Comparison of ENCODE assay signal across 8 cellular contexts in the genomic region with DNA sequence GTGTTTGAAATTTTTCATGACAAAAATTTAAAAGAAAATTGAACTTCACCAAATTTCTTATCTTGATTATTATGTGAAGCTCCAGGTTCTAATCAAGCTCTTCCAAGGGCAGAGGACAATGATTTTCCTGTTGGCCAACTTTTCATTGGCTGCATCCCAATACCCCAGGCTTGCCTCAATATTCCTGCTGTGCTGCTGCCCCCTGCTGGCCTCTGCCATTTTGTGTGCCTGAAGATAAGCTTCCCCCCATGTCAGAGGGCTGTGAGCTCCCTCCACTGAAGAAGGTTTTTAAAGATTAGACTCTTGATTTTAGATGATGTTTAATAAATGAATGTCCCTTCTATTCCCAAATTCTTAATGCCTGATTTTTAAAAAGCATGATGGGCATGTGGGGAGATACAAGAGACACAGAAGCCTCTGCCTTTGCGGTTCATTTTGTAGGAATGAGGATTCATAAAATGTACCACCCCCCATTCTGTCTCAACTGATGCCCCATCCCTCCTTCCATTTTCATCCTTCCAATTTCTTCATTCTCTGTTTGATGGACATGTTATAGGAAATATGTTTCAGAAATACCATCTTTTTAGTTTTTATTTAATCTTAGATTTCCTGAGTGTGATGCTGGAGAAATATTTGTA.
DNase-seq lines count a peak whose midpoint lies in the region; ATAC-seq, FAIRE-seq and TF ChIP-seq lines count a peak whose summit lies in the region.

No MANE protein-coding gene starts in this region.

- H3K27me3 ChIP-seq in BLaER1: no peaks in the 10 kb centered on the region
- peaks cover 5% of the 10 kb centered on the region for H3K27me3 ChIP-seq in GM23248 (replicated peaks; ENCODE audit: insufficient read depth)
- no peaks in the 10 kb centered on the region for H3K27me3 ChIP-seq in fibroblast of lung (ENCODE audit: control insufficient read depth, insufficient read depth, low read length)
- no peaks in the 10 kb centered on the region for H3K27me3 ChIP-seq in neural progenitor cell

- 92 to 100% methylated on average over 1 of the region's 1 CpG for WGBS in GM23248 (ENCODE audit: low coverage in 1 of 2, low lambda C conversion rate in 2 of 2, missing lambda C conversion rate in 2 of 2), 2 experiments

- no peaks in the 10 kb centered on the region for H3K9me2 ChIP-seq in GM23248 (ENCODE audit: insufficient read depth)

- in situ Hi-C loops in GM23248 (cut with MboI): loop anchor here (25.0 kb wide), 1 partner anchor 743 kb away; no protein-coding TSS in a partner anchor

- no peaks in the 10 kb centered on the region for H3K36me3 Mint-ChIP-seq in neural progenitor cell

- H3K9me3 ChIP-seq in BLaER1 (peaks cover 24% of the 10 kb centered on the region), GM23248 (ENCODE audit: low read depth) (no peaks in the 10 kb centered on the region), fibroblast of lung (ENCODE audit: control insufficient read depth, insufficient read depth, low read depth, low read length) (no peaks in the 10 kb centered on the region), neural progenitor cell (ENCODE audit: low read depth) (no peaks in the 10 kb centered on the region)

- peak; percentile 77 to 80 for TF ChIP-seq CTCF in fibroblast of lung (conservative IDR thresholded peaks at IDR 0.05 in 1 of 2, IDR thresholded peaks at IDR 0.05 in 1 of 2; ENCODE audit: low read depth in 1 of 2, low read length in 2 of 2)
- peak; percentile 76 for TF ChIP-seq CTCF in neural progenitor cell (IDR thresholded peaks at IDR 0.05)

- H3K4me1 Mint-ChIP-seq in neural progenitor cell: peaks cover 8% of the 10 kb centered on the region

- no peak for ATAC-seq in HG03108 (IDR thresholded peaks at IDR 0.05; ENCODE audit: unreplicated experiment)

- H2AFZ ChIP-seq in GM23248 (no peak overlapping the region), fibroblast of lung (ENCODE audit: low read length) (no peak overlapping the region), neural progenitor cell (replicated peaks) (no peak overlapping the region)

- no peaks in the 10 kb centered on the region for H3K27me3 Mint-ChIP-seq in neural progenitor cell (ENCODE audit: insufficient read depth, low read depth)

- H3K79me2 ChIP-seq in GM23248 (ENCODE audit: insufficient read depth) (no peaks in the 10 kb centered on the region), fibroblast of lung (ENCODE audit: control insufficient read depth, insufficient read depth, low read length) (no peaks in the 10 kb centered on the region), neural progenitor cell (ENCODE audit: low read depth) (no peaks in the 10 kb centered on the region)

- no peaks in the 10 kb centered on the region for H3F3A ChIP-seq in GM23248 (ENCODE audit: insufficient read depth)
- peaks cover 5% of the 10 kb centered on the region for H3F3A ChIP-seq in neural progenitor cell (ENCODE audit: low read depth)

- H3K4me1 ChIP-seq in BLaER1: peaks cover 22% of the 10 kb centered on the region
- H3K4me1 ChIP-seq in GM23248 (ENCODE audit: insufficient read depth): no peaks in the 10 kb centered on the region
- no peaks in the 10 kb centered on the region for H3K4me1 ChIP-seq in fibroblast of lung (ENCODE audit: control insufficient read depth, extremely low read depth, insufficient read depth, low read length)
- peaks cover 3% of the 10 kb centered on the region for H3K4me1 ChIP-seq in neural progenitor cell

- H3K4me3 Mint-ChIP-seq in neural progenitor cell: no peak overlapping the region

- FAIRE-seq in urothelium cell line (lab: Jason Lieb, UNC): peak; percentile 95

- H3K9ac ChIP-seq in BLaER1 (peak overlapping the region; percentile 51; the same call in 1 of the 2 replicates), GM23248 (no peak overlapping the region), fibroblast of lung (ENCODE audit: insufficient read depth, low read length) (no peak overlapping the region), neural progenitor cell (no peak overlapping the region)

- no peak overlapping the region for H3K4me3 ChIP-seq in BLaER1
- H3K4me3 ChIP-seq in GM23248: no peak overlapping the region
- no peak overlapping the region for H3K4me3 ChIP-seq in fibroblast of lung (replicated peaks in 1 of 4; ENCODE audit: control extremely low read depth in 1 of 4, insufficient read depth in 1 of 4, low read depth in 3 of 4, low read length in 4 of 4)
- no peak overlapping the region for H3K4me3 ChIP-seq in neural progenitor cell

- H3K4me2 ChIP-seq in BLaER1 (peak overlapping the region; percentile 79), GM23248 (ENCODE audit: unreplicated experiment) (no peak overlapping the region), fibroblast of lung (ENCODE audit: extremely low read depth, insufficient read depth, low read length) (no peak overlapping the region), neural progenitor cell (no peak overlapping the region)

- H3K36me3 ChIP-seq in BLaER1 (no peaks in the 10 kb centered on the region), GM23248 (ENCODE audit: low read depth) (no peaks in the 10 kb centered on the region), fibroblast of lung (ENCODE audit: control insufficient read depth, insufficient read depth, low read length) (no peaks in the 10 kb centered on the region), neural progenitor cell (no peaks in the 10 kb centered on the region)

- peak overlapping the region; percentile 73; the same call in 1 of the 2 replicates for H3K27ac ChIP-seq in BLaER1
- no peak overlapping the region for H3K27ac ChIP-seq in GM23248
- H3K27ac ChIP-seq in fibroblast of lung (ENCODE audit: insufficient read depth, low read length): no peak overlapping the region
- no peak overlapping the region for H3K27ac ChIP-seq in neural progenitor cell

- H3K27ac Mint-ChIP-seq in neural progenitor cell: no peak overlapping the region

- peaks cover 39% of the 10 kb centered on the region for H3K9me3 Mint-ChIP-seq in neural progenitor cell

- no peaks in the 10 kb centered on the region for H4K20me1 ChIP-seq in BLaER1
- no peaks in the 10 kb centered on the region for H4K20me1 ChIP-seq in GM23248 (ENCODE audit: insufficient read depth)
- H4K20me1 ChIP-seq in fibroblast of lung (ENCODE audit: control insufficient read depth, extremely low read depth, insufficient read depth, low read length): no peaks in the 10 kb centered on the region
- H4K20me1 ChIP-seq in neural progenitor cell (ENCODE audit: low read depth): no peaks in the 10 kb centered on the region

- DNase-seq in GM23248 (peak; percentile 76), NCI-H748 (lab: John Stamatoyannopoulos, UW; ENCODE audit: unreplicated experiment) (peak; percentile 64), fibroblast of lung (ENCODE audit: low read depth in 2 of 2) (peak; percentile 59 to 70), neural progenitor cell (ENCODE audit: low spot score) (peak; percentile 72), urothelium cell line (ENCODE audit: low spot score) (peak; percentile 74)
- DNase-seq in activated CD8-positive, alpha-beta memory T cell treated with anti-CD3 and anti-CD28 coated beads, Interleukin-2, amount 50 U/mL, for 24 hours (ENCODE audit: extremely low read depth): peak; percentile 23

Comparison
In these comparisons a context has a peak if more than half of its experiments do, and no peak if none do; other contexts are left out.
1. DNase-seq: peak in every context shown above with its lines; median percentile 76 in GM23248; 74 in urothelium cell line; 72 in neural progenitor cell; 64 in fibroblast of lung; 64 in NCI-H748; 23 in activated CD8-positive, alpha-beta memory T cell treated with anti-CD3 and anti-CD28 coated beads, Interleukin-2, amount 50 U/mL, for 24 hours.